Comparison of ENCODE assay signal across 35 cellular contexts in genomic region chr12:114334395-114334794, GRCh38.
"Had no signal": no experiment of that assay in that cellular context is flagged by ENCODE, and none has a peak within 500 bp of the region (broad histone marks: within the 10 kb centered on the region; RNA-seq: fewer than 3 reads in every experiment).

No MANE protein-coding gene starts in this region.

- H3K4me3 ChIP-seq: MG63 had no signal

- DNase-seq: Karpas-422, Kasumi-1, MG63, MM.1S, MV-4-11, NCI-H1048, NCI-H1092, NCI-H1092 treated with DMSO at 0.1 percent for 48 hours, NCI-H1105, NCI-H1105 treated with DMSO at 0.1 percent for 48 hours, NCI-H1417, NCI-H1417 treated with DMSO at 0.1 percent for 48 hours, NCI-H1436, NCI-H1436 treated with DMSO at 0.1 percent for 48 hours, NCI-H146, NCI-H1694, NCI-H1694 treated with DMSO at 0.1 percent for 48 hours, NCI-H187, NCI-H187 treated with DMSO at 0.1 percent for 48 hours, NCI-H1930, NCI-H2029, NCI-H2029 treated with DMSO at 0.1 percent for 48 hours, NCI-H2081, NCI-H2081 treated with DMSO at 0.1 percent for 48 hours, NCI-H2107, NCI-H2171, NCI-H2171 treated with DMSO at 0.1 percent for 48 hours, NCI-H2227 treated with DMSO at 0.1 percent for 48 hours, NCI-H226, NCI-H345, NCI-H446, NCI-H446 treated with DMSO at 0.1 percent for 48 hours, NCI-H510A, NCI-H510A treated with DMSO at 0.1 percent for 48 hours, NCI-H524 had no signal

- H3K27me3 ChIP-seq: MG63 had no signal

- H3K9me3 ChIP-seq: MG63 had no signal

- H3K36me3 ChIP-seq: MG63 had no signal
